ENCODE assay signal across 8 cellular contexts in the genomic region with DNA sequence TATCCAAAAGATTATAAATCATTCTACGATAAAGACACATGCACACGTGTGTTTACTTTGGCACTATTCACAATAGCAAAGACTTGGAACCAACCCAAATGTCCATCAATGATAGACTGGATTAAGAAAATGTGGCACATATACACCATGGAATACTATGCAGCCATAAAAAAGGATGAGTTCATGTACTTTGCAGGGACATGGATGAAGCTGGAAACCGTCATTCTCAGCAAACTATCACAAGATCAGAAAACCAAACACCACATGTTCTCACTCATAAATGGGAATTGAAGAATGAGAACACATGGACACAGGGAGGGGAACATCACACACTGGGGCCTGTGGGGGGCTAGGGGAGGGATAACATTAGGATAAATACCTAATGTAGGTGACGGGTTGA. TPM values are rescaled to one million over a fixed set of nuclear protein-coding genes. Genes with fewer than 3 reads are reported as not detected.
DNase-seq lines count a peak whose midpoint lies in the region; ATAC-seq, FAIRE-seq and TF ChIP-seq lines count a peak whose summit lies in the region.
"Not testable (repeated sequence)": the region's sequence is repeated elsewhere in the genome, so short reads cannot be mapped to it uniquely, and the experiment has no call there.
"Had no signal": no experiment of that assay in that cellular context is flagged by ENCODE, and none has a peak within 500 bp of the region (broad histone marks: within the 10 kb centered on the region; RNA-seq: fewer than 3 reads in every experiment).

No MANE protein-coding gene starts in this region.

- TF ChIP-seq CTCF in HEK293 (tag by site-specific recombination; IDR thresholded peaks at IDR 0.05); K562 (IDR thresholded peaks at IDR 0.05 in 2 of 3, conservative IDR thresholded peaks at IDR 0.05 in 1 of 3; ENCODE audit: insufficient read depth in 2 of 3, low read depth in 1 of 3, low read length in 3 of 3); heart left ventricle (IDR thresholded peaks at IDR 0.05); hepatocyte (IDR thresholded peaks at IDR 0.05; ENCODE audit: poor library complexity); psoas muscle (IDR thresholded peaks at IDR 0.05); gastrocnemius medialis (IDR thresholded peaks at IDR 0.05 in 4 of 5, conservative IDR thresholded peaks at IDR 0.05 in 1 of 5); smooth muscle cell (IDR thresholded peaks at IDR 0.05; ENCODE audit: borderline replicate concordance, insufficient read depth, poor library complexity, severe bottlenecking): not testable (repeated sequence)

- peaks cover 15% of the 10 kb centered on the region for H3F3A ChIP-seq in smooth muscle cell (ENCODE audit: low read depth)

- in situ Hi-C loops in K562 (cut with MboI) = not testable (repeated sequence)
- in situ Hi-C loops in gastrocnemius medialis (cut with MboI; ENCODE audit: low sequenced_read_pairs in 4 of 4) = loop anchor here in 1 of 4 donors (25.0 kb wide), 1 partner anchor 429 kb away; no protein-coding TSS in a partner anchor

- not testable (repeated sequence) for H3K9me3 ChIP-seq in HEK293 (ENCODE audit: control insufficient read depth, insufficient read depth, low read depth, low read length); K562 (replicated peaks; ENCODE audit: control insufficient read depth, insufficient read depth, low read depth, low read length); heart left ventricle; hepatocyte (ENCODE audit: low read depth); psoas muscle; gastrocnemius medialis; smooth muscle cell (replicated peaks; ENCODE audit: low read depth)

- H3K79me2 ChIP-seq in K562 (ENCODE audit: control insufficient read depth, insufficient read depth, low read length) = not testable (repeated sequence)
- peaks cover 19% of the 10 kb centered on the region for H3K79me2 ChIP-seq in hepatocyte
- peaks cover 63% of the 10 kb centered on the region for H3K79me2 ChIP-seq in smooth muscle cell (ENCODE audit: low read depth)

- not testable (repeated sequence) for FAIRE-seq in K562 (lab: Jason Lieb, UNC)

- H3K9me2 ChIP-seq in hepatocyte (replicated peaks; ENCODE audit: insufficient read depth) = not testable (repeated sequence)

- not testable (repeated sequence) for H3K27me3 ChIP-seq in K562 (ENCODE audit: control insufficient read depth in 2 of 2, insufficient read depth in 2 of 2, low read length in 2 of 2); heart left ventricle; hepatocyte; psoas muscle (ENCODE audit: insufficient read depth in 3 of 3, low read length in 2 of 3); gastrocnemius medialis; smooth muscle cell (ENCODE audit: low read depth)

- DNase-seq in K562 (ENCODE audit: extremely low read depth in 1 of 4, low spot score in 3 of 4); heart left ventricle; hepatocyte (ENCODE audit: low spot score); psoas muscle; gastrocnemius medialis; smooth muscle cell (lab: John Stamatoyannopoulos, UW; ENCODE audit: unreplicated experiment): not testable (repeated sequence)

- not testable (repeated sequence) for H4K20me1 ChIP-seq in K562 (replicated peaks; ENCODE audit: control insufficient read depth, insufficient read depth, low read length); hepatocyte (ENCODE audit: insufficient read depth, poor library complexity, severe bottlenecking)
- peaks cover 95% of the 10 kb centered on the region for H4K20me1 ChIP-seq in smooth muscle cell (ENCODE audit: low read depth)

- H3K36me3 ChIP-seq in HEK293 (ENCODE audit: control insufficient read depth in 2 of 2, insufficient read depth in 1 of 2, low read length in 2 of 2) (peaks cover 3 to 36% of the 10 kb centered on the region in 2 experiments; a peak in 2 of 3 replicates), K562 (ENCODE audit: control insufficient read depth, insufficient read depth, low read length) (peaks cover 69% of the 10 kb centered on the region), heart left ventricle (peaks cover 0 to 91% (median 80%) of the 10 kb centered on the region in 9 donors), psoas muscle (ENCODE audit: insufficient read depth in 1 of 2, low read depth in 1 of 2) (peaks cover 0 to 75% of the 10 kb centered on the region in 2 donors), gastrocnemius medialis (peaks cover 2 to 44% of the 10 kb centered on the region in 2 donors), smooth muscle cell (ENCODE audit: low read depth) (peaks cover 21% of the 10 kb centered on the region)
- H3K36me3 ChIP-seq in hepatocyte (replicated peaks; ENCODE audit: insufficient read depth, low read depth) = not testable (repeated sequence)

- H3K4me3 ChIP-seq in HEK293 (ENCODE audit: low read depth, low read length); K562; heart left ventricle; hepatocyte; psoas muscle; gastrocnemius medialis; smooth muscle cell: not testable (repeated sequence)

- not testable (repeated sequence) for TF ChIP-seq EP300 in K562 (IDR thresholded peaks at IDR 0.05; ENCODE audit: low read length)

- H3K4me2 ChIP-seq in K562 (ENCODE audit: insufficient read depth, low read length); hepatocyte; smooth muscle cell: not testable (repeated sequence)

- H3K27ac ChIP-seq in HEK293 (ENCODE audit: extremely low read depth, low read depth, low read length); K562 (ENCODE audit: extremely low read depth, low read depth, low read length): not testable (repeated sequence)
- H3K27ac ChIP-seq in heart left ventricle (peak overlapping the region in 9 of 12 donors; percentile 11 to 81 (median 69)), hepatocyte (peak overlapping the region; percentile 64), psoas muscle (peak overlapping the region; percentile 83), gastrocnemius medialis (peak overlapping the region; percentile 70 to 84 (median 80)), smooth muscle cell (ENCODE audit: low read depth) (peak overlapping the region; percentile 73)

- ATAC-seq in K562, heart left ventricle, psoas muscle, gastrocnemius medialis: not testable (repeated sequence)

- BruUV-seq in K562 (replicated peaks; lab: Mats Ljungman, UMichigan) = not testable (repeated sequence)

- not testable (repeated sequence) for H3K9ac ChIP-seq in K562 (ENCODE audit: insufficient read depth in 1 of 2, low read depth in 2 of 2, low read length in 2 of 2); smooth muscle cell (ENCODE audit: low read depth)

- CTCF ChIA-PET in HEK293 (lab: Yijun Ruan, JAX); K562 (lab: Yijun Ruan, JAX; ENCODE audit: low intra/inter-chr PET ratio): not testable (repeated sequence)

- not testable (repeated sequence) for TF ChIP-seq RAD21 in K562 (CRISPR knock-in tag; conservative IDR thresholded peaks at IDR 0.05 in 1 of 2, IDR thresholded peaks at IDR 0.05 in 1 of 2)

- not testable (repeated sequence) for H3K4me1 ChIP-seq in HEK293 (ENCODE audit: control insufficient read depth, insufficient read depth, low read length); K562 (replicated peaks in 1 of 2; ENCODE audit: control insufficient read depth in 2 of 2, insufficient read depth in 2 of 2, low read length in 2 of 2); hepatocyte (ENCODE audit: insufficient read depth); psoas muscle; smooth muscle cell (ENCODE audit: low read depth)
- peaks cover 0 to 17% (median 4%) of the 10 kb centered on the region in 12 donors for H3K4me1 ChIP-seq in heart left ventricle
- peaks cover 10 to 26% of the 10 kb centered on the region in 2 donors for H3K4me1 ChIP-seq in gastrocnemius medialis

- POLR2A ChIA-PET in HEK293 (lab: Yijun Ruan, JAX) = not testable (repeated sequence)
- POLR2A ChIA-PET in K562 (lab: Yijun Ruan, JAX) = interaction anchor here (1.5 kb wide), 1 partner anchor 10 kb away, joined by 8 read pairs; no protein-coding TSS in a partner anchor

- not testable (repeated sequence) for H3K9me1 ChIP-seq in K562 (ENCODE audit: control insufficient read depth, insufficient read depth, low read length)

- intact Hi-C loops in K562 (cut with micrococcal nuclease); heart left ventricle (cut with DNase I); psoas muscle (cut with DNase I): not testable (repeated sequence)
- intact Hi-C loops in gastrocnemius medialis (cut with DNase I; ENCODE audit: low total_unique reads) = loop anchor here (5.0 to 10.0 kb wide), 2 partner anchors 59 to 452 kb away; a partner anchor contains a TSS

- not testable (repeated sequence) for TF ChIP-seq POLR2A in K562 (conservative IDR thresholded peaks at IDR 0.05); heart left ventricle (IDR thresholded peaks at IDR 0.05); gastrocnemius medialis (IDR thresholded peaks at IDR 0.05)

- WGBS in K562 (ENCODE audit: insufficient coverage, low coverage, missing lambda C conversion rate) = 92% methylated on average over 4 of the region's 4 CpGs
- WGBS in heart left ventricle, 4 donors = 94 to 96% (median 96%) methylated on average over 4 of the region's 4 CpGs
- WGBS in hepatocyte (ENCODE audit: low lambda C conversion rate, missing lambda C conversion rate) = 96% methylated on average over 4 of the region's 4 CpGs
- WGBS in psoas muscle, 3 donors = 84 to 92% (median 88%) methylated on average over 4 of the region's 4 CpGs
- 98% methylated on average over 4 of the region's 4 CpGs for WGBS in smooth muscle cell (ENCODE audit: low lambda C conversion rate)

- H2AFZ ChIP-seq in K562 (ENCODE audit: low read depth, low read length); hepatocyte; smooth muscle cell (ENCODE audit: low read depth): not testable (repeated sequence)

RNA-seq across cellular contexts. Expression of a gene that starts 34.5 kb away (rescaled TPM):
- total RNA-seq in K562 (2011; cell fraction: chromatin; rRNA removed; ENCODE audit: low replicate concordance) = not detected in 2 replicates
- not detected in 2 replicates for total RNA-seq in K562 (2011; cell fraction: nucleolus; rRNA removed)
- not detected in 2 replicates for total RNA-seq in K562 (2011; cell fraction: nucleoplasm; rRNA removed)
- not detected in 2 replicates for total RNA-seq in K562 (2014; rRNA removed)
- total RNA-seq in K562 (2014; rRNA removed; fragmentation: Illumina TruSeq; extraction: Trizol) = 0.04 TPM in 1 of 2 replicates, not detected in the other
- not detected in 2 replicates for total RNA-seq in K562 (2015; rRNA removed; fragmentation: Illumina TruSeq; extraction: Trizol)
- total RNA-seq in K562 (2021) = 0.18 and 0.20 TPM in 2 replicates
- polyA plus RNA-seq in K562 (2011; rRNA removed) = 0.03 and 0.04 TPM in 2 replicates
- polyA plus RNA-seq in K562 (2011; cell fraction: cytosol; rRNA removed) = 0.09 TPM in 1 of 2 replicates, not detected in the other
- not detected in 2 replicates for polyA plus RNA-seq in K562 (2011; cell fraction: nucleus; rRNA removed)
- not detected in 2 replicates for polyA plus RNA-seq in K562 (2012)
- polyA plus RNA-seq in K562 (2014; fragmentation: Illumina TruSeq; extraction: Trizol) = not detected in 2 replicates
- polyA plus RNA-seq in K562 (2014; fragmentation: Nextera tagmentation; extraction: Ambion mirVana) = under 1 TPM in 1 of 2 experiments, not detected in 1; 0.01 TPM
- not detected in 2 replicates for polyA plus RNA-seq in K562 (2014; rRNA removed)
- polyA minus RNA-seq in K562 (2011; rRNA and poly(A)+ RNA removed) = 0.06 TPM in 1 of 2 replicates, not detected in the other
- polyA minus RNA-seq in K562 (2011; cell fraction: cytosol; rRNA and poly(A)+ RNA removed) = not detected in 2 replicates
- polyA minus RNA-seq in K562 (2011; cell fraction: nucleus; rRNA and poly(A)+ RNA removed) = 0.13 TPM in 1 of 2 replicates, not detected in the other
- total RNA-seq in heart left ventricle = 1 to 10 TPM; 1.4 to 6.8 (median 3.0) TPM
- polyA plus RNA-seq in heart left ventricle = 1 to 10 TPM; 2.4 to 2.5 TPM
- total RNA-seq in hepatocyte = 14.7 and 19.2 TPM in 2 replicates
- 5.3 and 6.4 TPM in 2 replicates for polyA plus RNA-seq in hepatocyte
- 1 to 10 TPM in 1 of 4 donors, under 1 TPM in 3; 0.61 to 1.6 (median 0.68) TPM for total RNA-seq in psoas muscle
- 1 to 10 TPM in 2 of 3 donors, under 1 TPM in 1; 0.73 to 1.5 (median 1.3) TPM for polyA plus RNA-seq in psoas muscle
- 1 to 10 TPM in 3 of 4 donors, under 1 TPM in 1; 0.68 to 2.4 (median 1.4) TPM for total RNA-seq in gastrocnemius medialis
- 16.0 and 24.3 TPM in 2 replicates for total RNA-seq in smooth muscle cell
- polyA plus RNA-seq in smooth muscle cell = 9.2 and 9.6 TPM in 2 replicates
- total RNA-seq: CD4-positive, alpha-beta memory T cell had no signal

RNA-seq across cellular contexts. Expression of a gene that starts 57.9 kb away (rescaled TPM):
- total RNA-seq in K562 (2011; cell fraction: chromatin; rRNA removed; ENCODE audit: low replicate concordance) = 324 and 746 TPM in 2 replicates
- 168 and 207 TPM in 2 replicates for total RNA-seq in K562 (2011; cell fraction: nucleolus; rRNA removed)
- 327 and 417 TPM in 2 replicates for total RNA-seq in K562 (2011; cell fraction: nucleoplasm; rRNA removed)
- total RNA-seq in K562 (2014; rRNA removed) = 78.9 and 96.2 TPM in 2 replicates
- total RNA-seq in K562 (2014; rRNA removed; fragmentation: Illumina TruSeq; extraction: Trizol) = 177 and 187 TPM in 2 replicates
- total RNA-seq in K562 (2015; rRNA removed; fragmentation: Illumina TruSeq; extraction: Trizol) = 176 and 190 TPM in 2 replicates
- total RNA-seq in K562 (2021) = 173 and 174 TPM in 2 replicates
- polyA plus RNA-seq in K562 (2011; rRNA removed) = 224 and 255 TPM in 2 replicates
- polyA plus RNA-seq in K562 (2011; cell fraction: cytosol; rRNA removed) = 176 and 205 TPM in 2 replicates
- polyA plus RNA-seq in K562 (2011; cell fraction: nucleus; rRNA removed) = 129 and 192 TPM in 2 replicates
- 136 and 141 TPM in 2 replicates for polyA plus RNA-seq in K562 (2012)
- 186 and 241 TPM in 2 replicates for polyA plus RNA-seq in K562 (2014; fragmentation: Illumina TruSeq; extraction: Trizol)
- 100 to 1,000 TPM; 106 to 142 TPM for polyA plus RNA-seq in K562 (2014; fragmentation: Nextera tagmentation; extraction: Ambion mirVana)
- polyA plus RNA-seq in K562 (2014; rRNA removed) = 117 and 131 TPM in 2 replicates
- 343 and 404 TPM in 2 replicates for polyA minus RNA-seq in K562 (2011; rRNA and poly(A)+ RNA removed)
- polyA minus RNA-seq in K562 (2011; cell fraction: cytosol; rRNA and poly(A)+ RNA removed) = 116 and 145 TPM in 2 replicates
- polyA minus RNA-seq in K562 (2011; cell fraction: nucleus; rRNA and poly(A)+ RNA removed) = 131 and 236 TPM in 2 replicates
- total RNA-seq in heart left ventricle = 100 to 1,000 TPM in 6 of 9 donors, 10 to 100 TPM in 3; 81.0 to 168 (median 101) TPM
- 10 to 100 TPM; 86.6 to 98.7 TPM for polyA plus RNA-seq in heart left ventricle
- total RNA-seq in hepatocyte = 306 and 312 TPM in 2 replicates
- 226 and 243 TPM in 2 replicates for polyA plus RNA-seq in hepatocyte
- total RNA-seq in psoas muscle = 100 to 1,000 TPM in 3 of 4 donors, 10 to 100 TPM in 1; 94.6 to 117 (median 106) TPM
- polyA plus RNA-seq in psoas muscle = 100 to 1,000 TPM in 1 of 3 donors, 10 to 100 TPM in 2; 77.7 to 120 (median 98.0) TPM
- 100 to 1,000 TPM in 3 of 4 donors, 10 to 100 TPM in 1; 95.2 to 112 (median 105) TPM for total RNA-seq in gastrocnemius medialis
- total RNA-seq in smooth muscle cell = 490 TPM in 2 replicates
- polyA plus RNA-seq in smooth muscle cell = 315 and 339 TPM in 2 replicates
